1 cellular context compared by ENCODE assay signal in the genomic region with DNA sequence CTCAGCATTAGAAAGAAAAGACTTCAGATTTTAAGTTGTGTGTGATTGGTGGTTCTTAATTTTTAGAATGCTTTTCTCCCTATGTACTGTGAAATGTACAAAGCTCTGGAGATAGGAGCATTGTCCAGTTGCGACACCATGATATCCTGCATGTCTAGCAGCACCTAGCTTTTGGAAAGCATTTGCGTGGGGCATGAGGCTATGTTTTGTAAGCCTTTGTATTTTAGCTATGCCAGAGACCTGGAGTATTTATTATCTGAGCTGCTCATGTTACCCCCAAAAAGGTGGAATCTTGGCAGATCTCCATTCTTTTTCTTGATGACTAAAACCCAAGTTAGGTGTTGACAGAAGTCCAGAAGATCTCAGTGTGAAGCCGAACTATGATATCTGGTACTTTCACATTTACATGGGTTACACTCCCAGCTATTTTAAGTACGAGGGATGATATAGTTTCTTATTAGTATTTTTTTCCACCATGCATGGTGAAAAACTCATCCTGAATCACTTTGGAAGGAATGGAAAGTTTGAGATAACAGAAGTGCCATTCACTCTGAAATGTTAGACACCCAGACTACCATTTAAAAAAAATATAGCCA.
TF ChIP-seq lines count a peak whose summit lies in the region.

No MANE protein-coding gene starts in this region.

TF ChIP-seq in GM23338, 12 proteins besides CTCF, POLR2A, EP300 and RAD21 (continued from another document):
- TF ChIP-seq, protein P1, sequence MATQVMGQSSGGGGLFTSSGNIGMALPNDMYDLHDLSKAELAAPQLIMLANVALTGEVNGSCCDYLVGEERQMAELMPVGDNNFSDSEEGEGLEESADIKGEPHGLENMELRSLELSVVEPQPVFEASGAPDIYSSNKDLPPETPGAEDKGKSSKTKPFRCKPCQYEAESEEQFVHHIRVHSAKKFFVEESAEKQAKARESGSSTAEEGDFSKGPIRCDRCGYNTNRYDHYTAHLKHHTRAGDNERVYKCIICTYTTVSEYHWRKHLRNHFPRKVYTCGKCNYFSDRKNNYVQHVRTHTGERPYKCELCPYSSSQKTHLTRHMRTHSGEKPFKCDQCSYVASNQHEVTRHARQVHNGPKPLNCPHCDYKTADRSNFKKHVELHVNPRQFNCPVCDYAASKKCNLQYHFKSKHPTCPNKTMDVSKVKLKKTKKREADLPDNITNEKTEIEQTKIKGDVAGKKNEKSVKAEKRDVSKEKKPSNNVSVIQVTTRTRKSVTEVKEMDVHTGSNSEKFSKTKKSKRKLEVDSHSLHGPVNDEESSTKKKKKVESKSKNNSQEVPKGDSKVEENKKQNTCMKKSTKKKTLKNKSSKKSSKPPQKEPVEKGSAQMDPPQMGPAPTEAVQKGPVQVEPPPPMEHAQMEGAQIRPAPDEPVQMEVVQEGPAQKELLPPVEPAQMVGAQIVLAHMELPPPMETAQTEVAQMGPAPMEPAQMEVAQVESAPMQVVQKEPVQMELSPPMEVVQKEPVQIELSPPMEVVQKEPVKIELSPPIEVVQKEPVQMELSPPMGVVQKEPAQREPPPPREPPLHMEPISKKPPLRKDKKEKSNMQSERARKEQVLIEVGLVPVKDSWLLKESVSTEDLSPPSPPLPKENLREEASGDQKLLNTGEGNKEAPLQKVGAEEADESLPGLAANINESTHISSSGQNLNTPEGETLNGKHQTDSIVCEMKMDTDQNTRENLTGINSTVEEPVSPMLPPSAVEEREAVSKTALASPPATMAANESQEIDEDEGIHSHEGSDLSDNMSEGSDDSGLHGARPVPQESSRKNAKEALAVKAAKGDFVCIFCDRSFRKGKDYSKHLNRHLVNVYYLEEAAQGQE (IDR thresholded peaks at IDR 0.05; ENCODE audit: unreplicated experiment), result no peak
- no peak for TF ChIP-seq CREB1 (CRISPR knock-in tag; IDR thresholded peaks at IDR 0.05; ENCODE audit: low read depth)
- no peak for TF ChIP-seq ZNF114 (CRISPR knock-in tag; IDR thresholded peaks at IDR 0.05)
- TF ChIP-seq JUNB (IDR thresholded peaks at IDR 0.05; ENCODE audit: unreplicated experiment), result no peak
- TF ChIP-seq EZH2 (IDR thresholded peaks at IDR 0.05; ENCODE audit: low read depth, unreplicated experiment), result no peak
- TF ChIP-seq, protein P2, sequence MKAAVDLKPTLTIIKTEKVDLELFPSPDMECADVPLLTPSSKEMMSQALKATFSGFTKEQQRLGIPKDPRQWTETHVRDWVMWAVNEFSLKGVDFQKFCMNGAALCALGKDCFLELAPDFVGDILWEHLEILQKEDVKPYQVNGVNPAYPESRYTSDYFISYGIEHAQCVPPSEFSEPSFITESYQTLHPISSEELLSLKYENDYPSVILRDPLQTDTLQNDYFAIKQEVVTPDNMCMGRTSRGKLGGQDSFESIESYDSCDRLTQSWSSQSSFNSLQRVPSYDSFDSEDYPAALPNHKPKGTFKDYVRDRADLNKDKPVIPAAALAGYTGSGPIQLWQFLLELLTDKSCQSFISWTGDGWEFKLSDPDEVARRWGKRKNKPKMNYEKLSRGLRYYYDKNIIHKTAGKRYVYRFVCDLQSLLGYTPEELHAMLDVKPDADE (IDR thresholded peaks at IDR 0.05), result no peak
TF ChIP-seq in GM23338: peak in this region for 0.
